In genomic region chr22:30312053-30312452, GRCh38 we compare ENCODE assay signal across 8 cellular contexts. TPM values are rescaled to one million over a fixed set of nuclear protein-coding genes. Genes with fewer than 3 reads are reported as not detected.
DNase-seq lines count a peak whose midpoint lies in the region; ATAC-seq and TF ChIP-seq lines count a peak whose summit lies in the region.

No MANE protein-coding gene starts in this region.

- intact Hi-C loops in left lung (cut with DNase I), result no loop called here

- ATAC-seq in activated naive CD8-positive, alpha-beta T cell treated with anti-CD3 and anti-CD28 coated beads, Interleukin-2, amount 50 U/mL, for 24 hours, result peak; percentile 38
- no peak for ATAC-seq in left lung
- ATAC-seq in upper lobe of left lung (ENCODE audit: low FRiP score in 2 of 2), result peak in 1 of 2 donors; percentile 53
- no peak for ATAC-seq in GM18868 (IDR thresholded peaks at IDR 0.05; ENCODE audit: unreplicated experiment)
- ATAC-seq in HG03159 (IDR thresholded peaks at IDR 0.05; ENCODE audit: unreplicated experiment), result no peak

- H3K36me3 ChIP-seq in left lung (no peaks in the 10 kb centered on the region), upper lobe of left lung (peaks cover 0 to 5% (median 0%) of the 10 kb centered on the region in 4 donors)

- TF ChIP-seq POLR2A in upper lobe of left lung (IDR thresholded peaks at IDR 0.05), result no peak

- H3K9me3 ChIP-seq in left lung (no peaks in the 10 kb centered on the region), upper lobe of left lung (no peaks in the 10 kb centered on the region)

- H3K4me3 ChIP-seq in left lung, result no peak overlapping the region
- no peak overlapping the region for H3K4me3 ChIP-seq in upper lobe of left lung

- TF ChIP-seq CTCF in left lung (IDR thresholded peaks at IDR 0.05) (no peak), upper lobe of left lung (IDR thresholded peaks at IDR 0.05) (no peak)

- H3K4me3 Mint-ChIP-seq in activated naive CD4-positive, alpha-beta T cell treated with anti-CD3 and anti-CD28 coated beads, Interleukin-2, amount 50 U/mL, for 24 hours, result peak overlapping the region; percentile 1
- no peak overlapping the region for H3K4me3 Mint-ChIP-seq in activated naive CD8-positive, alpha-beta T cell treated with anti-CD3 and anti-CD28 coated beads, Interleukin-2, amount 50 U/mL, for 24 hours

- DNase-seq in activated naive CD4-positive, alpha-beta T cell treated with anti-CD3 and anti-CD28 coated beads, Interleukin-2, amount 50 U/mL, for 16 hours, result no peak
- DNase-seq in activated naive CD8-positive, alpha-beta T cell treated with anti-CD3 and anti-CD28 coated beads, Interleukin-2, amount 50 U/mL, for 24 hours, result no peak
- DNase-seq in left lung (no peak), upper lobe of left lung (no peak), iPS-NIHi11 (ENCODE audit: low spot score) (no peak)

- H3K4me1 Mint-ChIP-seq in activated naive CD4-positive, alpha-beta T cell treated with anti-CD3 and anti-CD28 coated beads, Interleukin-2, amount 50 U/mL, for 24 hours, result peaks cover 97% of the 10 kb centered on the region
- peaks cover 95% of the 10 kb centered on the region for H3K4me1 Mint-ChIP-seq in activated naive CD8-positive, alpha-beta T cell treated with anti-CD3 and anti-CD28 coated beads, Interleukin-2, amount 50 U/mL, for 24 hours

- no peaks in the 10 kb centered on the region for H3K27me3 Mint-ChIP-seq in activated naive CD4-positive, alpha-beta T cell treated with anti-CD3 and anti-CD28 coated beads, Interleukin-2, amount 50 U/mL, for 24 hours
- H3K27me3 Mint-ChIP-seq in activated naive CD8-positive, alpha-beta T cell treated with anti-CD3 and anti-CD28 coated beads, Interleukin-2, amount 50 U/mL, for 24 hours, result no peaks in the 10 kb centered on the region

- no peak for TF ChIP-seq EP300 in upper lobe of left lung (IDR thresholded peaks at IDR 0.05)

- WGBS in upper lobe of left lung, 2 donors, result 80 to 86% methylated on average over 6 of the region's 6 CpGs

- peak overlapping the region; percentile 80 to 84 for H3K27ac ChIP-seq in left lung
- peak overlapping the region; percentile 85 to 94 (median 88) for H3K27ac ChIP-seq in upper lobe of left lung

- H3K4me1 ChIP-seq in left lung (peaks cover 32 to 98% of the 10 kb centered on the region in 2 donors), upper lobe of left lung (peaks cover 87 to 98% (median 96%) of the 10 kb centered on the region in 4 donors)

- peak overlapping the region; percentile 88 for H3K27ac Mint-ChIP-seq in activated naive CD4-positive, alpha-beta T cell treated with anti-CD3 and anti-CD28 coated beads, Interleukin-2, amount 50 U/mL, for 24 hours
- peak overlapping the region; percentile 78 for H3K27ac Mint-ChIP-seq in activated naive CD8-positive, alpha-beta T cell treated with anti-CD3 and anti-CD28 coated beads, Interleukin-2, amount 50 U/mL, for 24 hours

- H3K36me3 Mint-ChIP-seq in activated naive CD4-positive, alpha-beta T cell treated with anti-CD3 and anti-CD28 coated beads, Interleukin-2, amount 50 U/mL, for 24 hours, result peaks cover 6% of the 10 kb centered on the region
- H3K36me3 Mint-ChIP-seq in activated naive CD8-positive, alpha-beta T cell treated with anti-CD3 and anti-CD28 coated beads, Interleukin-2, amount 50 U/mL, for 24 hours (ENCODE audit: low read depth), result peaks cover 5% of the 10 kb centered on the region

- H3K27me3 ChIP-seq in left lung (no peaks in the 10 kb centered on the region), upper lobe of left lung (no peaks in the 10 kb centered on the region)

- no peaks in the 10 kb centered on the region for H3K9me3 Mint-ChIP-seq in activated naive CD4-positive, alpha-beta T cell treated with anti-CD3 and anti-CD28 coated beads, Interleukin-2, amount 50 U/mL, for 24 hours
- H3K9me3 Mint-ChIP-seq in activated naive CD8-positive, alpha-beta T cell treated with anti-CD3 and anti-CD28 coated beads, Interleukin-2, amount 50 U/mL, for 24 hours, result no peaks in the 10 kb centered on the region

RNA-seq across cellular contexts. Expression of gene TBC1D10A, which starts 14.7 kb away (rescaled TPM):
- 10 to 100 TPM; 21.7 to 25.4 TPM for total RNA-seq in left lung
- 10 to 100 TPM; 22.6 to 61.0 (median 36.2) TPM for total RNA-seq in upper lobe of left lung

RNA-seq across cellular contexts. Expression of gene CASTOR1, which starts 22.7 kb away (rescaled TPM):
- 10 to 100 TPM; 12.4 to 12.8 TPM for total RNA-seq in left lung
- 10 to 100 TPM in 4 of 6 donors, 1 to 10 TPM in 2; 7.0 to 31.5 (median 22.1) TPM for total RNA-seq in upper lobe of left lung

RNA-seq across cellular contexts. Expression of gene SF3A1, which starts 44.6 kb away (rescaled TPM):
- total RNA-seq in left lung (100 to 1,000 TPM; 133 to 146 TPM), upper lobe of left lung (100 to 1,000 TPM in 4 of 6 donors, 10 to 100 TPM in 2; 89.1 to 204 (median 138) TPM)

RNA-seq across cellular contexts. Expression of gene CCDC157, which starts 44.8 kb away (rescaled TPM):
- 1 to 10 TPM; 2.8 to 3.9 TPM for total RNA-seq in left lung
- 10 to 100 TPM in 2 of 6 donors, 1 to 10 TPM in 4; 3.3 to 16.8 (median 7.9) TPM for total RNA-seq in upper lobe of left lung

RNA-seq across cellular contexts. Expression of gene OSM, which starts 45.4 kb away (rescaled TPM):
- total RNA-seq in left lung (1 to 10 TPM; 4.8 to 6.3 TPM), upper lobe of left lung (10 to 100 TPM in 1 of 6 donors, 1 to 10 TPM in 4, under 1 TPM in 1; 0.98 to 11.7 (median 5.1) TPM)
